ENCODE assay signal across 30 cellular contexts in the genomic region with DNA sequence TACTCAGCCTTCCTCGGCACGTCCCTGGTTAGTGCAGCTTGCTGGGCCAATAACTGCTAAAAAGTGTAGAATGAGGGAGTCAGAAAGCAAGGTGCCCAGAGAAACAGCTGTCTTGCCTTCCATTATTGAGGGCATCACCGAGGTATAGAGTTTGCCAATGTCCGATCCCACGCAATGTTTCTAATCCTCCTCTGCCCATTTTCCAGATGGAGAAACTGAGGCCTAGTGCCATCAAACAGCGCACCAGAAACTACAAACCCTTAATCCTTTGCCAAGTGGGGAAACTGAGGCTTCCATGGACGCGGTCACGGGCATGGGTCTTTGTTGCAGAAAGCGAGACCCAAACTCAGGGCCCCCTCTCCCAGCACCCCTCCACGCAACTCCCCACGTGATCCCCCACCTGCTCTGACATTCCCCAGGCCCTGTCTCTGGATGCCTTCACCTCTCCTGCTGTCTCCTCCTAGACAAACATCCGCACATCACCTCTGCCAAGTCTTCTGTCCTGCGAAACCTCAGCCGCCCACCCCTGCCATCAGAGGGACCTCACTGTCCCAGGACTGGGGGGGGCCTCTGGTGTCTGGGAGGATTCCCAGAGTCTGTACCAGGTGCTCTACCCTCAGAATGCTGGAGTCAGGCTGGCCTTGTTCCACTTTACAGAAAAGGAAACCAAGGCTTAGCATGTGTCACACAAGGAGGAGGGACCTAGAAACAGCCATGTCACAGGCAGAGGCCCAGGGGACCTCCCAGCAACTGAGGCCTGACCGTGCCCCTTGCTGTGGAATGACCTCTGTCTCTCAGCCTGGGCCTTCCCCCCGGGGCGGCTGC. TPM values are rescaled to one million over a fixed set of nuclear protein-coding genes. Genes with fewer than 3 reads are reported as not detected.
DNase-seq lines count a peak whose midpoint lies in the region; ATAC-seq, FAIRE-seq and TF ChIP-seq lines count a peak whose summit lies in the region.
"Had no signal": no experiment of that assay in that cellular context is flagged by ENCODE, and none has a peak within 500 bp of the region (broad histone marks: within the 10 kb centered on the region; RNA-seq: fewer than 3 reads in every experiment).

No MANE protein-coding gene starts in this region.

- H2BK5ac ChIP-seq in neuronal stem cell (ENCODE audit: low read length) = no peak overlapping the region

- H3K4me1 ChIP-seq in BLaER1 = peaks cover 76% of the 10 kb centered on the region
- peaks cover 19% of the 10 kb centered on the region for H3K4me1 ChIP-seq in GM12878 (ENCODE audit: control insufficient read depth, insufficient read depth, low read length)
- peaks cover 4 to 15% of the 10 kb centered on the region in 2 donors for H3K4me1 ChIP-seq in neuronal stem cell (ENCODE audit: control insufficient read depth in 2 of 2, insufficient read depth in 1 of 2, low read depth in 1 of 2, low read length in 2 of 2)

- H3K79me2 ChIP-seq in GM12878 (ENCODE audit: control insufficient read depth, insufficient read depth, low read length) = no peaks in the 10 kb centered on the region

- H3K36me3 Mint-ChIP-seq in effector memory CD8-positive, alpha-beta T cell (ENCODE audit: insufficient read depth) = peaks cover 2% of the 10 kb centered on the region

- CTCF ChIA-PET in GM12878 (lab: Yijun Ruan, JAX) = no interaction called here

- TF ChIP-seq CTCF in GM20000 (IDR thresholded peaks at IDR 0.05; ENCODE audit: extremely low read depth, missing control alignments) (no peak), GM12878 (IDR thresholded peaks at IDR 0.05 in 2 of 3, conservative IDR thresholded peaks at IDR 0.05 in 1 of 3; ENCODE audit: control insufficient read depth in 2 of 3, extremely low read depth in 1 of 3, insufficient read depth in 1 of 3, low read depth in 3 of 3, low read length in 3 of 3) (no peak), foreskin fibroblast (IDR thresholded peaks at IDR 0.05; ENCODE audit: low read depth, low read length) (no peak)

- no peaks in the 10 kb centered on the region for H3K9me3 Mint-ChIP-seq in effector memory CD8-positive, alpha-beta T cell
- H3K9me3 Mint-ChIP-seq: activated CD4-positive, alpha-beta T cell treated with anti-CD3 and anti-CD28 coated beads, Interleukin-2, amount 10 ng/mL, durations not matched to agents 24 days and 14 days; activated naive CD4-positive, alpha-beta T cell treated with anti-CD3 and anti-CD28 coated beads, Interleukin-2, amount 50 U/mL, for 72 hours; activated T-cell treated with anti-CD3 and anti-CD28 coated beads, Interleukin-2, amount 50 U/mL, for 72 hours; dendritic cell treated with granulocyte-macrophage colony-stimulating factor and Interleukin-4, amounts not matched to agents 40 ng/mL and 50 ng/mL, for 4 days had no signal

- no peak for TF ChIP-seq EP300 in GM12878 (IDR thresholded peaks at IDR 0.05; ENCODE audit: borderline replicate concordance in 1 of 2, control insufficient read depth in 1 of 2, low read depth in 2 of 2, low read length in 2 of 2)

- peak overlapping the region; percentile 12 for H2BK12ac ChIP-seq in neuronal stem cell (ENCODE audit: low read length)

- intact Hi-C loops in GM12878 (cut with micrococcal nuclease; ENCODE audit: unreplicated experiment) = no loop called here

- no peak overlapping the region for H2BK15ac ChIP-seq in neuronal stem cell (ENCODE audit: low read length)

- H3K4me1 Mint-ChIP-seq in effector memory CD8-positive, alpha-beta T cell (ENCODE audit: low read depth in 2 of 2) = peaks cover 18 to 23% of the 10 kb centered on the region in 2 donors

- POLR2A ChIA-PET in GM12878 (lab: Charles Lee) = interaction anchor here (0.7 to 1.4 kb wide), 2 partner anchors 22 to 44 kb away, joined by 5 to 8 read pairs; no protein-coding TSS in a partner anchor

- H3K14ac ChIP-seq in neuronal stem cell (ENCODE audit: low read length) = no peak overlapping the region

- H3K4ac ChIP-seq in neuronal stem cell (ENCODE audit: low read length) = no peak overlapping the region

- SMC1A ChIA-PET in GM12878 (lab: Charles Lee; ENCODE audit: uncharacterized antibody, unreplicated experiment) = no interaction called here

- peak; percentile 66 for DNase-seq in GM20000 (ENCODE audit: low spot score)
- no peak for DNase-seq in GM12878 (ENCODE audit: low read depth, low spot score)
- no peak for DNase-seq in neuronal stem cell (ENCODE audit: low spot score)
- DNase-seq in activated effector memory CD4-positive, alpha-beta T cell treated with anti-CD3 and anti-CD28 coated beads, Interleukin-2, amount 50 U/mL, for 16 hours = no peak
- DNase-seq in foreskin fibroblast = no peak
- DNase-seq in A172 (ENCODE audit: low spot score) = no peak
- DNase-seq in effector memory CD8-positive, alpha-beta T cell = no peak
- DNase-seq: activated CD4-positive, alpha-beta T cell treated with anti-CD3 and anti-CD28 coated beads, Interleukin-2, amount 10 ng/mL, durations not matched to agents 24 days and 14 days; activated T-cell treated with anti-CD3 and anti-CD28 coated beads, Interleukin-2, amount 50 U/mL, for 72 hours; Caco-2; DMS79; KG1; kidney glomerular epithelial cell; MV-4-11; NCI-H774; substantia nigra; T-helper 2 cell; upper lobe of right lung had no signal

- no peak overlapping the region for H3K27ac Mint-ChIP-seq in effector memory CD8-positive, alpha-beta T cell
- H3K27ac Mint-ChIP-seq: activated CD4-positive, alpha-beta T cell treated with anti-CD3 and anti-CD28 coated beads, Interleukin-2, amount 10 ng/mL, durations not matched to agents 24 days and 14 days; activated naive CD4-positive, alpha-beta T cell treated with anti-CD3 and anti-CD28 coated beads, Interleukin-2, amount 50 U/mL, for 72 hours; activated T-cell treated with anti-CD3 and anti-CD28 coated beads, Interleukin-2, amount 50 U/mL, for 72 hours; dendritic cell treated with granulocyte-macrophage colony-stimulating factor and Interleukin-4, amounts not matched to agents 40 ng/mL and 50 ng/mL, for 4 days had no signal

- H3K79me1 ChIP-seq in neuronal stem cell (ENCODE audit: low read depth, low read length) = peaks cover 2% of the 10 kb centered on the region

- H3K18ac ChIP-seq in neuronal stem cell (ENCODE audit: low read length) = no peak overlapping the region

- H3K27ac ChIP-seq in BLaER1 = no peak overlapping the region
- no peak overlapping the region for H3K27ac ChIP-seq in GM12878 (ENCODE audit: control insufficient read depth, insufficient read depth)
- no peak overlapping the region for H3K27ac ChIP-seq in neuronal stem cell (replicated peaks; ENCODE audit: low read length)
- H3K27ac ChIP-seq: cardiac muscle cell, neutrophil, RWPE1, SK-N-MC, skin epidermis, upper lobe of right lung had no signal

- no peak for FAIRE-seq in GM12878 (lab: Jason Lieb, UNC)
- FAIRE-seq: endometrium, GM12891 had no signal

- H3K4me3 ChIP-seq in BLaER1 (no peak overlapping the region), GM12878 (no peak overlapping the region), neuronal stem cell (ENCODE audit: low read length in 2 of 2) (no peak overlapping the region), foreskin fibroblast (ENCODE audit: low read depth in 1 of 2, low read length in 2 of 2) (no peak overlapping the region)
- H3K4me3 ChIP-seq: cardiac muscle cell, lung, SK-N-MC, skin epidermis, upper lobe of right lung had no signal

- TF ChIP-seq POLR2A in GM12878 (IDR thresholded peaks at IDR 0.05; ENCODE audit: low read depth, low read length) = no peak

- H2AK5ac ChIP-seq in neuronal stem cell (ENCODE audit: low read depth, low read length) = no peak overlapping the region

- H3K4me3 Mint-ChIP-seq in effector memory CD8-positive, alpha-beta T cell = peak overlapping the region in 1 of 2 donors; percentile 45
- H3K4me3 Mint-ChIP-seq: activated CD4-positive, alpha-beta T cell treated with anti-CD3 and anti-CD28 coated beads, Interleukin-2, amount 10 ng/mL, durations not matched to agents 24 days and 14 days; dendritic cell treated with granulocyte-macrophage colony-stimulating factor and Interleukin-4, amounts not matched to agents 40 ng/mL and 50 ng/mL, for 4 days had no signal

- no peak overlapping the region for H2BK120ac ChIP-seq in neuronal stem cell (ENCODE audit: low read depth, low read length)

- H4K20me1 ChIP-seq in BLaER1 (no peaks in the 10 kb centered on the region), GM12878 (ENCODE audit: control insufficient read depth, insufficient read depth) (no peaks in the 10 kb centered on the region)

- RAD21 ChIA-PET in GM12878 (lab: Charles Lee; ENCODE audit: unreplicated experiment) = no interaction called here

- H2AFZ ChIP-seq in GM12878 (ENCODE audit: control insufficient read depth, low read depth, low read length) (no peak overlapping the region), neuronal stem cell (ENCODE audit: low read length) (no peak overlapping the region)

- in situ Hi-C loops in GM12878 (cut with MboI) = no loop called here

- H3K27me3 Mint-ChIP-seq in effector memory CD8-positive, alpha-beta T cell = peaks cover 69 to 86% of the 10 kb centered on the region in 2 donors

- WGBS in GM12878 (ENCODE audit: insufficient coverage, insufficient replicate concordance, low lambda C conversion rate, missing lambda C conversion rate) = 61% methylated on average over 16 of the region's 18 CpGs
- no CpG with 5 or more reads among the region's 18 CpGs for WGBS in neuronal stem cell (ENCODE audit: extremely low coverage in 2 of 2, insufficient read length in 2 of 2, insufficient replicate concordance in 1 of 2), 2 donors

- no TSS peak for BruUV-seq in GM12878 (replicated peaks; lab: Mats Ljungman, UMichigan)

- H4K8ac ChIP-seq in neuronal stem cell (ENCODE audit: low read depth, low read length) = no peak overlapping the region

- TF ChIP-seq RAD21 in GM12878 (IDR thresholded peaks at IDR 0.05; ENCODE audit: insufficient read depth, low read depth, low read length) = no peak

- peak overlapping the region; percentile 91 for H3K4me2 ChIP-seq in BLaER1
- H3K4me2 ChIP-seq in GM12878 (ENCODE audit: control insufficient read depth, insufficient read depth) = no peak overlapping the region; the same call in 1 of the 2 replicates
- H3K4me2 ChIP-seq in neuronal stem cell (ENCODE audit: insufficient read depth, low read length, poor library complexity, severe bottlenecking) = no peak overlapping the region

- H3K9ac ChIP-seq in BLaER1 (no peak overlapping the region), GM12878 (ENCODE audit: control insufficient read depth, insufficient read depth, low read length) (no peak overlapping the region), neuronal stem cell (ENCODE audit: low read depth, low read length, poor library complexity) (no peak overlapping the region)

- peaks cover 35% of the 10 kb centered on the region for H3K27me3 ChIP-seq in BLaER1
- peaks cover 0 to 3% of the 10 kb centered on the region in 2 experiments; a peak in 2 of 4 replicates for H3K27me3 ChIP-seq in GM12878 (replicated peaks in 1 of 2; ENCODE audit: control insufficient read depth in 2 of 2, insufficient read depth in 2 of 2, low read length in 1 of 2)
- H3K27me3 ChIP-seq in neuronal stem cell (ENCODE audit: control insufficient read depth in 3 of 3, insufficient read depth in 3 of 3, low read depth in 1 of 3, low read length in 3 of 3) = peaks cover 12 to 37% (median 34%) of the 10 kb centered on the region in 3 experiments
- H3K27me3 ChIP-seq: cardiac muscle cell had no signal

- H4K91ac ChIP-seq in neuronal stem cell (ENCODE audit: low read depth, low read length, poor library complexity) = no peak overlapping the region

- H3K36me3 ChIP-seq in BLaER1 (no peaks in the 10 kb centered on the region), GM12878 (ENCODE audit: control insufficient read depth in 2 of 2, insufficient read depth in 2 of 2, low read length in 1 of 2) (no peaks in the 10 kb centered on the region), neuronal stem cell (replicated peaks in 1 of 2; ENCODE audit: control insufficient read depth in 2 of 2, insufficient read depth in 2 of 2, low read length in 2 of 2) (no peaks in the 10 kb centered on the region)
- H3K36me3 ChIP-seq: cardiac muscle cell, neutrophil, upper lobe of right lung had no signal

- H3K23ac ChIP-seq in neuronal stem cell (ENCODE audit: low read depth, low read length, poor library complexity) = no peak overlapping the region

- peak; percentile 26 for ATAC-seq in GM12878
- ATAC-seq in effector memory CD8-positive, alpha-beta T cell (replicated peaks) = no peak
- ATAC-seq: activated naive CD4-positive, alpha-beta T cell treated with anti-CD3 and anti-CD28 coated beads, Interleukin-2, amount 50 U/mL, for 72 hours; activated T-cell treated with anti-CD3 and anti-CD28 coated beads, Interleukin-2, amount 50 U/mL, for 72 hours; upper lobe of right lung had no signal

- H3K9me3 ChIP-seq in BLaER1 = no peaks in the 10 kb centered on the region
- H3K9me3 ChIP-seq in GM12878 (replicated peaks; ENCODE audit: control insufficient read depth, insufficient read depth, low read length) = no peaks in the 10 kb centered on the region; the same call in 2 of the 3 replicates
- peaks cover 0 to 5% of the 10 kb centered on the region in 2 donors for H3K9me3 ChIP-seq in neuronal stem cell (replicated peaks in 1 of 2; ENCODE audit: control insufficient read depth in 2 of 2, insufficient read depth in 1 of 2, low read depth in 1 of 2, low read length in 2 of 2)
- H3K9me3 ChIP-seq: Caco-2, neutrophil, upper lobe of right lung had no signal

RNA-seq across cellular contexts. Expression of a gene that starts 0.9 kb away (rescaled TPM):
- total RNA-seq in GM12878 (2013; cell fraction: nucleolus; rRNA removed) = 2.5 and 3.7 TPM in 2 replicates
- total RNA-seq in GM12878 (2014; rRNA removed) (0.28 and 1.1 TPM in 2 replicates), GM12878 (2014; rRNA removed; fragmentation: Illumina TruSeq; extraction: Trizol) (0.14 and 0.40 TPM in 2 replicates), GM12878 (2021) (0.27 and 0.67 TPM in 2 replicates)
- 0.26 TPM for polyA plus RNA-seq in GM12878 (2011; ENCODE audit: low read depth)
- polyA plus RNA-seq in GM12878 (2011; rRNA removed) (0.19 and 0.43 TPM in 2 replicates), GM12878 (2014; fragmentation: Illumina TruSeq; extraction: Trizol) (0.15 TPM in 1 of 2 replicates, not detected in the other), GM12878 (2014; fragmentation: Nextera tagmentation; extraction: Ambion mirVana) (under 1 TPM; 0.08 to 0.13 TPM), GM12878 (2014; rRNA removed) (0.27 and 0.73 TPM in 2 replicates), GM12878 (2016; fragmentation: Nextera tagmentation; extraction: Ambion mirVana) (under 1 TPM; 0.13 to 0.47 TPM)
- polyA plus RNA-seq in GM12878 (2011; cell fraction: cytosol; rRNA removed) = 0.25 and 0.42 TPM in 2 replicates
- 1.5 and 2.3 TPM in 2 replicates for polyA plus RNA-seq in GM12878 (2011; cell fraction: nucleus; rRNA removed)
- 0.43 and 0.52 TPM in 2 replicates for polyA plus RNA-seq in GM12878 (2012)
- polyA minus RNA-seq in GM12878 (2011; rRNA and poly(A)+ RNA removed) = 0.41 TPM in 1 of 2 replicates, not detected in the other
- not detected in 2 replicates for polyA minus RNA-seq in GM12878 (2011; cell fraction: cytosol; rRNA and poly(A)+ RNA removed)
- 0.48 and 1.3 TPM in 2 replicates for polyA minus RNA-seq in GM12878 (2011; cell fraction: nucleus; rRNA and poly(A)+ RNA removed)
- 0.14 TPM for polyA plus RNA-seq in neuronal stem cell (2013, experiment 1 of 2)
- polyA plus RNA-seq in neuronal stem cell (2013, experiment 2 of 2) = 0.12 TPM
- 0.02 TPM in 1 of 2 replicates, not detected in the other for total RNA-seq in A172 (2014; rRNA removed; shearing (Covaris generic))

RNA-seq across cellular contexts. Expression of a gene that starts 23.3 kb away (rescaled TPM):
- 9.4 and 18.2 TPM in 2 replicates for total RNA-seq in GM12878 (2013; cell fraction: nucleolus; rRNA removed)
- 0.98 and 1.2 TPM in 2 replicates for total RNA-seq in GM12878 (2014; rRNA removed)
- total RNA-seq in GM12878 (2014; rRNA removed; fragmentation: Illumina TruSeq; extraction: Trizol) = 0.51 and 0.67 TPM in 2 replicates
- 2.9 and 3.5 TPM in 2 replicates for total RNA-seq in GM12878 (2021)
- polyA plus RNA-seq in GM12878 (2011; ENCODE audit: low read depth) = 0.73 TPM
- 1.3 and 2.8 TPM in 2 replicates for polyA plus RNA-seq in GM12878 (2011; rRNA removed)
- 3.9 and 4.9 TPM in 2 replicates for polyA plus RNA-seq in GM12878 (2011; cell fraction: cytosol; rRNA removed)
- polyA plus RNA-seq in GM12878 (2011; cell fraction: nucleus; rRNA removed) = 9.4 and 10.2 TPM in 2 replicates
- polyA plus RNA-seq in GM12878 (2012) = 1.5 and 3.5 TPM in 2 replicates
- polyA plus RNA-seq in GM12878 (2014; fragmentation: Illumina TruSeq; extraction: Trizol) = 0.54 and 1.1 TPM in 2 replicates
- polyA plus RNA-seq in GM12878 (2014; fragmentation: Nextera tagmentation; extraction: Ambion mirVana) = under 1 TPM in 1 of 2 experiments, not detected in 1; 0.07 TPM
- polyA plus RNA-seq in GM12878 (2014; rRNA removed) = 1.0 and 2.5 TPM in 2 replicates
- polyA plus RNA-seq in GM12878 (2016; fragmentation: Nextera tagmentation; extraction: Ambion mirVana) = 1 to 10 TPM; 1.6 to 2.0 TPM
- 13.7 and 23.1 TPM in 2 replicates for polyA minus RNA-seq in GM12878 (2011; rRNA and poly(A)+ RNA removed)
- polyA minus RNA-seq in GM12878 (2011; cell fraction: cytosol; rRNA and poly(A)+ RNA removed) = 3.7 and 6.1 TPM in 2 replicates
- 8.9 and 16.6 TPM in 2 replicates for polyA minus RNA-seq in GM12878 (2011; cell fraction: nucleus; rRNA and poly(A)+ RNA removed)
- 3.4 TPM for polyA plus RNA-seq in neuronal stem cell (2013, experiment 1 of 2)
- polyA plus RNA-seq in neuronal stem cell (2013, experiment 2 of 2) = 4.3 TPM
- 0.26 and 2.6 TPM in 2 replicates for total RNA-seq in A172 (2014; rRNA removed; shearing (Covaris generic))

RNA-seq across cellular contexts. Expression of a gene that starts 34.1 kb away (rescaled TPM):
- 3.3 and 7.4 TPM in 2 replicates for total RNA-seq in GM12878 (2013; cell fraction: nucleolus; rRNA removed)
- total RNA-seq in GM12878 (2014; rRNA removed) (26.7 and 32.0 TPM in 2 replicates), GM12878 (2014; rRNA removed; fragmentation: Illumina TruSeq; extraction: Trizol) (13.6 and 15.4 TPM in 2 replicates), GM12878 (2021) (17.9 and 19.9 TPM in 2 replicates)
- 3.9 TPM for polyA plus RNA-seq in GM12878 (2011; ENCODE audit: low read depth)
- polyA plus RNA-seq in GM12878 (2011; rRNA removed) (7.1 and 17.1 TPM in 2 replicates), GM12878 (2014; fragmentation: Illumina TruSeq; extraction: Trizol) (10.4 and 25.9 TPM in 2 replicates), GM12878 (2014; fragmentation: Nextera tagmentation; extraction: Ambion mirVana) (1 to 10 TPM; 5.1 to 7.7 TPM), GM12878 (2014; rRNA removed) (39.4 and 44.5 TPM in 2 replicates), GM12878 (2016; fragmentation: Nextera tagmentation; extraction: Ambion mirVana) (10 to 100 TPM; 46.2 to 57.2 TPM)
- 23.4 and 34.7 TPM in 2 replicates for polyA plus RNA-seq in GM12878 (2011; cell fraction: cytosol; rRNA removed)
- 12.4 and 16.0 TPM in 2 replicates for polyA plus RNA-seq in GM12878 (2011; cell fraction: nucleus; rRNA removed)
- 8.3 and 8.4 TPM in 2 replicates for polyA plus RNA-seq in GM12878 (2012)
- 16.2 and 19.9 TPM in 2 replicates for polyA minus RNA-seq in GM12878 (2011; rRNA and poly(A)+ RNA removed)
- polyA minus RNA-seq in GM12878 (2011; cell fraction: cytosol; rRNA and poly(A)+ RNA removed) = 6.1 and 7.6 TPM in 2 replicates
- polyA minus RNA-seq in GM12878 (2011; cell fraction: nucleus; rRNA and poly(A)+ RNA removed) = 2.9 and 7.6 TPM in 2 replicates
- 21.4 TPM for polyA plus RNA-seq in neuronal stem cell (2013, experiment 1 of 2)
- 20.5 TPM for polyA plus RNA-seq in neuronal stem cell (2013, experiment 2 of 2)
- 17.1 and 40.0 TPM in 2 replicates for total RNA-seq in A172 (2014; rRNA removed; shearing (Covaris generic))

RNA-seq across cellular contexts. Expression of a gene that starts 47.1 kb away (rescaled TPM):
- total RNA-seq in GM12878 (2013; cell fraction: nucleolus; rRNA removed) = 0.27 and 0.29 TPM in 2 replicates
- 0.23 and 0.27 TPM in 2 replicates for total RNA-seq in GM12878 (2014; rRNA removed)
- total RNA-seq in GM12878 (2014; rRNA removed; fragmentation: Illumina TruSeq; extraction: Trizol) = 0.27 and 0.28 TPM in 2 replicates
- 0.54 and 0.64 TPM in 2 replicates for total RNA-seq in GM12878 (2021)
- 0.73 TPM for polyA plus RNA-seq in GM12878 (2011; ENCODE audit: low read depth)
- 0.01 TPM in 1 of 2 replicates, not detected in the other for polyA plus RNA-seq in GM12878 (2011; rRNA removed)
- polyA plus RNA-seq in GM12878 (2011; cell fraction: cytosol; rRNA removed) = under 0.01 and 0.02 TPM in 2 replicates
- 0.19 and 0.22 TPM in 2 replicates for polyA plus RNA-seq in GM12878 (2011; cell fraction: nucleus; rRNA removed)
- 0.67 and 0.68 TPM in 2 replicates for polyA plus RNA-seq in GM12878 (2012)
- 0.08 and 0.19 TPM in 2 replicates for polyA plus RNA-seq in GM12878 (2014; fragmentation: Illumina TruSeq; extraction: Trizol)
- polyA plus RNA-seq in GM12878 (2014; fragmentation: Nextera tagmentation; extraction: Ambion mirVana) = not detected
- 0.45 and 0.72 TPM in 2 replicates for polyA plus RNA-seq in GM12878 (2014; rRNA removed)
- under 1 TPM in 1 of 2 experiments, not detected in 1; 0.07 TPM for polyA plus RNA-seq in GM12878 (2016; fragmentation: Nextera tagmentation; extraction: Ambion mirVana)
- 0.05 and 0.07 TPM in 2 replicates for polyA minus RNA-seq in GM12878 (2011; rRNA and poly(A)+ RNA removed)
- polyA minus RNA-seq in GM12878 (2011; cell fraction: cytosol; rRNA and poly(A)+ RNA removed) = not detected in 2 replicates
- polyA minus RNA-seq in GM12878 (2011; cell fraction: nucleus; rRNA and poly(A)+ RNA removed) = 0.12 and 0.38 TPM in 2 replicates
- polyA plus RNA-seq in neuronal stem cell (2013, experiment 1 of 2) = 0.81 TPM
- 1.1 TPM for polyA plus RNA-seq in neuronal stem cell (2013, experiment 2 of 2)
- 0.69 and 1.2 TPM in 2 replicates for total RNA-seq in A172 (2014; rRNA removed; shearing (Covaris generic))
- total RNA-seq: pulmonary artery endothelial cell had no signal

RNA-seq across cellular contexts. Expression of a gene that starts 53.6 kb away (rescaled TPM):
- 168 and 207 TPM in 2 replicates for total RNA-seq in GM12878 (2013; cell fraction: nucleolus; rRNA removed)
- 747 and 845 TPM in 2 replicates for total RNA-seq in GM12878 (2014; rRNA removed)
- 221 and 225 TPM in 2 replicates for total RNA-seq in GM12878 (2014; rRNA removed; fragmentation: Illumina TruSeq; extraction: Trizol)
- total RNA-seq in GM12878 (2021) = 301 and 314 TPM in 2 replicates
- 218 TPM for polyA plus RNA-seq in GM12878 (2011; ENCODE audit: low read depth)
- polyA plus RNA-seq in GM12878 (2011; rRNA removed) = 232 and 365 TPM in 2 replicates
- 606 and 650 TPM in 2 replicates for polyA plus RNA-seq in GM12878 (2011; cell fraction: cytosol; rRNA removed)
- 189 and 350 TPM in 2 replicates for polyA plus RNA-seq in GM12878 (2011; cell fraction: nucleus; rRNA removed)
- polyA plus RNA-seq in GM12878 (2012) = 260 and 337 TPM in 2 replicates
- 147 and 257 TPM in 2 replicates for polyA plus RNA-seq in GM12878 (2014; fragmentation: Illumina TruSeq; extraction: Trizol)
- polyA plus RNA-seq in GM12878 (2014; fragmentation: Nextera tagmentation; extraction: Ambion mirVana) = 1,000 to 10,000 TPM; 1,054 to 1,112 TPM
- 492 and 678 TPM in 2 replicates for polyA plus RNA-seq in GM12878 (2014; rRNA removed)
- 100 to 1,000 TPM; 445 to 456 TPM for polyA plus RNA-seq in GM12878 (2016; fragmentation: Nextera tagmentation; extraction: Ambion mirVana)
- 327 and 421 TPM in 2 replicates for polyA minus RNA-seq in GM12878 (2011; rRNA and poly(A)+ RNA removed)
- polyA minus RNA-seq in GM12878 (2011; cell fraction: cytosol; rRNA and poly(A)+ RNA removed) = 126 and 162 TPM in 2 replicates
- polyA minus RNA-seq in GM12878 (2011; cell fraction: nucleus; rRNA and poly(A)+ RNA removed) = 67.9 and 87.0 TPM in 2 replicates
- polyA plus RNA-seq in neuronal stem cell (2013, experiment 1 of 2) = 0.79 TPM
- 0.73 TPM for polyA plus RNA-seq in neuronal stem cell (2013, experiment 2 of 2)
- 28.2 and 40.5 TPM in 2 replicates for total RNA-seq in A172 (2014; rRNA removed; shearing (Covaris generic))
- polyA plus RNA-seq: cardiac muscle cell had no signal
